21 cellular contexts compared by ENCODE assay signal in the genomic region with DNA sequence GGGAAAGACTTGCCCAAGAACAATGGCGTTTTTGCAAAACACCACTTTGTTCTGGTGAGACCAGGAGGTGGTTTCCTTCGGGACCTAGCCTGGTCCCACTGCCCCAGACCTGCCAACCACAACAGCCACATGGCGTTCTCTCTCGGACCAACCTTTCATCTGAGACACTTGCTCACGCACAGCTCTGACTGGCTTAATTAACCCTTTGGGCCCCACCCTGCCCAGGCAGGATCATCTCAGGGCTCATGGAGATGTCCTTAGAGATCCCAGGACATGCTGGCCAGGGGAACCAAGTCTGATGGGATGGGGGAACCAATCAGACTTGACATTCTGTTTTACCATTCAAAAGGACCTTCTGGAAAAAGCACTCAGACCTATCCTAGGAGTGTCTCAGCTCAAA.
DNase-seq lines count a peak whose midpoint lies in the region; ATAC-seq, FAIRE-seq and TF ChIP-seq lines count a peak whose summit lies in the region.
"Had no signal": no experiment of that assay in that cellular context is flagged by ENCODE, and none has a peak within 500 bp of the region (broad histone marks: within the 10 kb centered on the region; RNA-seq: fewer than 3 reads in every experiment).

No MANE protein-coding gene starts in this region.

- H3K4me3 ChIP-seq in BLaER1 (no peak overlapping the region), K562 (no peak overlapping the region), mesendoderm (ENCODE audit: low read length) (no peak overlapping the region), skin epidermis (no peak overlapping the region)
- H3K4me3 ChIP-seq: A549 had no signal

- H4K20me1 ChIP-seq in BLaER1 = no peaks in the 10 kb centered on the region
- H4K20me1 ChIP-seq in K562 (replicated peaks; ENCODE audit: control insufficient read depth, insufficient read depth, low read length) = no peaks in the 10 kb centered on the region

- ATAC-seq in K562 = no peak
- no peak for ATAC-seq in WTC11
- ATAC-seq: A549, HCT116 had no signal

- H2BK5ac ChIP-seq in mesendoderm (ENCODE audit: low read length) = peak overlapping the region; percentile 62

- H3K56ac ChIP-seq in mesendoderm (ENCODE audit: low read length) = no peak overlapping the region

- no peak overlapping the region for H2BK15ac ChIP-seq in mesendoderm (replicated peaks; ENCODE audit: low read depth)

- H3K4ac ChIP-seq in mesendoderm (ENCODE audit: low read depth, low read length) = peak overlapping the region; percentile 5

- no peaks in the 10 kb centered on the region for H3K79me2 ChIP-seq in K562 (ENCODE audit: control insufficient read depth, insufficient read depth, low read length)
- H3K79me2 ChIP-seq in mesendoderm (ENCODE audit: control insufficient read depth, insufficient read depth, low read length) = no peaks in the 10 kb centered on the region

- H3K27me3 ChIP-seq in BLaER1 = no peaks in the 10 kb centered on the region
- H3K27me3 ChIP-seq in K562 (ENCODE audit: control insufficient read depth in 2 of 2, insufficient read depth in 2 of 2, low read length in 2 of 2) = peaks cover 0 to 11% of the 10 kb centered on the region in 2 experiments; a peak in 1 of 5 replicates
- no peaks in the 10 kb centered on the region for H3K27me3 ChIP-seq in mesendoderm (ENCODE audit: insufficient read depth, low read length, poor library complexity)

- WGBS in K562 (ENCODE audit: insufficient coverage, low coverage, missing lambda C conversion rate) = 17% methylated on average over 5 of the region's 5 CpGs
- no CpG with 5 or more reads among the region's 5 CpGs for WGBS in mesendoderm (ENCODE audit: extremely low coverage, insufficient coverage, low lambda C conversion rate)

- TF ChIP-seq POLR2A in K562 (conservative IDR thresholded peaks at IDR 0.05) = no peak

- no peak overlapping the region for H4K8ac ChIP-seq in mesendoderm (ENCODE audit: low read depth, low read length)

- H3K27ac Mint-ChIP-seq in nephron progenitor cell = no peak overlapping the region
- no peak overlapping the region for H3K27ac Mint-ChIP-seq in WTC11
- H3K27ac Mint-ChIP-seq: CD14-positive monocyte had no signal

- peaks cover 4% of the 10 kb centered on the region for H3K9me1 ChIP-seq in K562 (ENCODE audit: control insufficient read depth, insufficient read depth, low read length)

- in situ Hi-C loops in K562 (cut with MboI) = no loop called here

- H3K4me1 ChIP-seq in BLaER1 (peaks cover 15% of the 10 kb centered on the region), K562 (replicated peaks in 1 of 2; ENCODE audit: control insufficient read depth in 2 of 2, insufficient read depth in 2 of 2, low read length in 2 of 2) (peaks cover 11 to 26% of the 10 kb centered on the region in 2 experiments; a peak in 4 of 5 replicates), mesendoderm (ENCODE audit: control insufficient read depth, low read depth, low read length) (peaks cover 10% of the 10 kb centered on the region)
- H3K4me1 ChIP-seq: A549 had no signal

- intact Hi-C loops in K562 (cut with micrococcal nuclease) = no loop called here

- POLR2A ChIA-PET in K562 (lab: Yijun Ruan, JAX) = interaction anchor here (0.6 to 1.1 kb wide), 3 partner anchors 15 to 432 kb away, joined by 3 to 5 read pairs (median 3); no protein-coding TSS in a partner anchor
- POLR2A ChIA-PET in WTC11 (lab: Charles Lee) = no interaction called here

- FAIRE-seq in K562 (lab: Jason Lieb, UNC) = no peak
- FAIRE-seq: A549, GM12891, GM18507 had no signal

- no peaks in the 10 kb centered on the region for H3K9me3 ChIP-seq in BLaER1
- no peaks in the 10 kb centered on the region for H3K9me3 ChIP-seq in K562 (replicated peaks; ENCODE audit: control insufficient read depth, insufficient read depth, low read depth, low read length)
- H3K9me3 ChIP-seq: A549 had no signal

- H3K4me2 ChIP-seq in BLaER1 = peak overlapping the region; percentile 31
- H3K4me2 ChIP-seq in K562 (ENCODE audit: insufficient read depth, low read length) = no peak overlapping the region
- no peak overlapping the region for H3K4me2 ChIP-seq in mesendoderm (ENCODE audit: low read length)
- H3K4me2 ChIP-seq: A549 had no signal

- no peak for TF ChIP-seq RAD21 in K562 (CRISPR knock-in tag; conservative IDR thresholded peaks at IDR 0.05 in 1 of 2, IDR thresholded peaks at IDR 0.05 in 1 of 2)

- CTCF ChIA-PET in K562 (lab: Yijun Ruan, JAX; ENCODE audit: low intra/inter-chr PET ratio) = no interaction called here
- CTCF ChIA-PET in WTC11 (lab: Charles Lee) = interaction anchor here (1.2 kb wide), 1 partner anchor 17 kb away, joined by 4 read pairs; no protein-coding TSS in a partner anchor

- no peak overlapping the region for H4K5ac ChIP-seq in mesendoderm (ENCODE audit: low read length)

- H3K27ac ChIP-seq in BLaER1 = no peak overlapping the region
- H3K27ac ChIP-seq in K562 (ENCODE audit: extremely low read depth, low read depth, low read length) = no peak overlapping the region
- no peak overlapping the region for H3K27ac ChIP-seq in mesendoderm (ENCODE audit: low read depth, low read length)
- peak overlapping the region in 13 of 21 experiments; percentile 6 to 70 (median 43) for H3K27ac ChIP-seq in skin epidermis
- H3K27ac ChIP-seq: A549 had no signal

- no peak overlapping the region for H2BK120ac ChIP-seq in mesendoderm (ENCODE audit: low read depth, low read length)

- peak overlapping the region; percentile 10; the same call in 1 of the 2 replicates for H2AFZ ChIP-seq in K562 (ENCODE audit: low read depth, low read length)

- H3K27me3 Mint-ChIP-seq in nephron progenitor cell (ENCODE audit: low read depth, poor library complexity) (peaks cover 5% of the 10 kb centered on the region), WTC11 (ENCODE audit: low read depth) (no peaks in the 10 kb centered on the region; the same call in 1 of the 2 replicates)

- peak overlapping the region; percentile 19 for H2AK5ac ChIP-seq in mesendoderm (ENCODE audit: low read length)

- H3K79me1 ChIP-seq in mesendoderm (ENCODE audit: low read length) = no peaks in the 10 kb centered on the region

- H3K36me3 Mint-ChIP-seq in nephron progenitor cell (ENCODE audit: low read depth) (no peaks in the 10 kb centered on the region), WTC11 (no peaks in the 10 kb centered on the region)
- H3K36me3 Mint-ChIP-seq: CD14-positive monocyte had no signal

- H3K4me3 Mint-ChIP-seq in nephron progenitor cell (no peak overlapping the region), WTC11 (no peak overlapping the region)
- H3K4me3 Mint-ChIP-seq: CD14-positive monocyte had no signal

- no peak for TF ChIP-seq CTCF in K562 (IDR thresholded peaks at IDR 0.05 in 2 of 3, conservative IDR thresholded peaks at IDR 0.05 in 1 of 3; ENCODE audit: insufficient read depth in 2 of 3, low read depth in 1 of 3, low read length in 3 of 3)
- no peak for TF ChIP-seq CTCF in nephron progenitor cell (IDR thresholded peaks at IDR 0.05)
- no peak for TF ChIP-seq CTCF in WTC11 (IDR thresholded peaks at IDR 0.05)

- no peak overlapping the region for H3K18ac ChIP-seq in mesendoderm (ENCODE audit: low read length)

- no peak overlapping the region for H3K23ac ChIP-seq in mesendoderm (ENCODE audit: low read length)

- H3K9me3 Mint-ChIP-seq in nephron progenitor cell = no peaks in the 10 kb centered on the region
- H3K9me3 Mint-ChIP-seq in WTC11 = no peaks in the 10 kb centered on the region
- H3K9me3 Mint-ChIP-seq: CD14-positive monocyte had no signal

- H3K4me1 Mint-ChIP-seq in nephron progenitor cell (peaks cover 67% of the 10 kb centered on the region), WTC11 (peaks cover 34% of the 10 kb centered on the region)

- H3K9ac ChIP-seq in BLaER1 = no peak overlapping the region
- peak overlapping the region in 1 of 2 experiments; percentile 26; a peak in 1 of 4 replicates for H3K9ac ChIP-seq in K562 (ENCODE audit: insufficient read depth in 1 of 2, low read depth in 2 of 2, low read length in 2 of 2)
- no peak overlapping the region for H3K9ac ChIP-seq in mesendoderm (ENCODE audit: low read length)

- DNase-seq in K562 (ENCODE audit: extremely low read depth in 1 of 4, low spot score in 3 of 4) = no peak
- no peak for DNase-seq in mesendoderm
- no peak for DNase-seq in activated CD4-positive, alpha-beta T cell treated with anti-CD3 and anti-CD28 coated beads for 1 hour
- DNase-seq in nephron progenitor cell = no peak
- no peak for DNase-seq in WTC11 (ENCODE audit: low spot score)
- DNase-seq: COR-L47; GF-D8; KG1; NCI-H1417 treated with DMSO at 0.1 percent for 48 hours; NCI-H2029; NCI-H2171; NCI-H446 treated with DMSO at 0.1 percent for 48 hours; NK-92 treated with Interleukin-12 subunit alpha and Interleukin-12 subunit beta, amount 100 ng/mL, for 24 hours; SIG-M5 had no signal

- H3K36me3 ChIP-seq in BLaER1 (no peaks in the 10 kb centered on the region), K562 (ENCODE audit: control insufficient read depth, insufficient read depth, low read length) (no peaks in the 10 kb centered on the region), mesendoderm (ENCODE audit: control insufficient read depth, insufficient read depth, low read length) (no peaks in the 10 kb centered on the region)

- BruUV-seq in K562 (replicated peaks; lab: Mats Ljungman, UMichigan) = no TSS peak

- TF ChIP-seq EP300 in K562 (IDR thresholded peaks at IDR 0.05; ENCODE audit: low read length) = no peak

TF ChIP-seq in K562, 482 proteins besides CTCF, POLR2A, EP300 and RAD21 (continues in another document):
- TF ChIP-seq GATAD2B (IDR thresholded peaks at IDR 0.05; ENCODE audit: borderline replicate concordance) (no peak), MEF2D (tag; conservative IDR thresholded peaks at IDR 0.05; ENCODE audit: low read depth) (no peak)

TF ChIP-seq in WTC11, 78 proteins besides CTCF, POLR2A, EP300 and RAD21 (continues in another document):
- TF ChIP-seq RELA (CRISPR knock-in tag; IDR thresholded peaks at IDR 0.05; ENCODE audit: borderline replicate concordance) (no peak), KAT7 (CRISPR knock-in tag; IDR thresholded peaks at IDR 0.05; ENCODE audit: borderline replicate concordance) (no peak), MXD4 (CRISPR knock-in tag; IDR thresholded peaks at IDR 0.05; ENCODE audit: borderline replicate concordance) (no peak), ZNF396 (CRISPR knock-in tag; IDR thresholded peaks at IDR 0.05; ENCODE audit: borderline replicate concordance) (no peak), ZBTB21 (CRISPR knock-in tag; IDR thresholded peaks at IDR 0.05; ENCODE audit: borderline replicate concordance) (no peak)
- TF ChIP-seq, protein P1, sequence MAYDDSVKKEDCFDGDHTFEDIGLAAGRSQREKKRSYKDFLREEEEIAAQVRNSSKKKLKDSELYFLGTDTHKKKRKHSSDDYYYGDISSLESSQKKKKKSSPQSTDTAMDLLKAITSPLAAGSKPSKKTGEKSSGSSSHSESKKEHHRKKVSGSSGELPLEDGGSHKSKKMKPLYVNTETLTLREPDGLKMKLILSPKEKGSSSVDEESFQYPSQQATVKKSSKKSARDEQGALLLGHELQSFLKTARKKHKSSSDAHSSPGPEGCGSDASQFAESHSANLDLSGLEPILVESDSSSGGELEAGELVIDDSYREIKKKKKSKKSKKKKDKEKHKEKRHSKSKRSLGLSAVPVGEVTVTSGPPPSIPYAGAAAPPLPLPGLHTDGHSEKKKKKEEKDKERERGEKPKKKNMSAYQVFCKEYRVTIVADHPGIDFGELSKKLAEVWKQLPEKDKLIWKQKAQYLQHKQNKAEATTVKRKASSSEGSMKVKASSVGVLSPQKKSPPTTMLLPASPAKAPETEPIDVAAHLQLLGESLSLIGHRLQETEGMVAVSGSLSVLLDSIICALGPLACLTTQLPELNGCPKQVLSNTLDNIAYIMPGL (CRISPR knock-in tag; IDR thresholded peaks at IDR 0.05) = no peak

Comparison
In these comparisons a context has a peak if more than half of its experiments do, and no peak if none do; other contexts are left out.
1. H3K27ac ChIP-seq: peak in skin epidermis (13 of 21); none in BLaER1 (single experiment), K562 (single experiment) and mesendoderm (single experiment).